ENCODE assay signal across 8 cellular contexts in genomic region chr2:5172923-5173322, GRCh38.
"Had no signal": no experiment of that assay in that cellular context is flagged by ENCODE, and none has a peak within 500 bp of the region (broad histone marks: within the 10 kb centered on the region; RNA-seq: fewer than 3 reads in every experiment).

No MANE protein-coding gene starts in this region.

- DNase-seq: GM23248, GOT3, H7, HFFc6, KG1 had no signal

- H3K9ac ChIP-seq: GM23248 had no signal

- H2AFZ ChIP-seq: GM23248 had no signal

- H3K4me1 ChIP-seq: HAP-1 had no signal

- H3K27ac ChIP-seq: GM23248, HL-60 had no signal

- H3K4me3 ChIP-seq: GM23248, HAP-1 had no signal

- ATAC-seq: HCT116 had no signal

- H3K9me3 ChIP-seq: HAP-1 had no signal

- H3K36me3 ChIP-seq: HAP-1 had no signal
